ENCODE assay signal across 8 cellular contexts in the genomic region with DNA sequence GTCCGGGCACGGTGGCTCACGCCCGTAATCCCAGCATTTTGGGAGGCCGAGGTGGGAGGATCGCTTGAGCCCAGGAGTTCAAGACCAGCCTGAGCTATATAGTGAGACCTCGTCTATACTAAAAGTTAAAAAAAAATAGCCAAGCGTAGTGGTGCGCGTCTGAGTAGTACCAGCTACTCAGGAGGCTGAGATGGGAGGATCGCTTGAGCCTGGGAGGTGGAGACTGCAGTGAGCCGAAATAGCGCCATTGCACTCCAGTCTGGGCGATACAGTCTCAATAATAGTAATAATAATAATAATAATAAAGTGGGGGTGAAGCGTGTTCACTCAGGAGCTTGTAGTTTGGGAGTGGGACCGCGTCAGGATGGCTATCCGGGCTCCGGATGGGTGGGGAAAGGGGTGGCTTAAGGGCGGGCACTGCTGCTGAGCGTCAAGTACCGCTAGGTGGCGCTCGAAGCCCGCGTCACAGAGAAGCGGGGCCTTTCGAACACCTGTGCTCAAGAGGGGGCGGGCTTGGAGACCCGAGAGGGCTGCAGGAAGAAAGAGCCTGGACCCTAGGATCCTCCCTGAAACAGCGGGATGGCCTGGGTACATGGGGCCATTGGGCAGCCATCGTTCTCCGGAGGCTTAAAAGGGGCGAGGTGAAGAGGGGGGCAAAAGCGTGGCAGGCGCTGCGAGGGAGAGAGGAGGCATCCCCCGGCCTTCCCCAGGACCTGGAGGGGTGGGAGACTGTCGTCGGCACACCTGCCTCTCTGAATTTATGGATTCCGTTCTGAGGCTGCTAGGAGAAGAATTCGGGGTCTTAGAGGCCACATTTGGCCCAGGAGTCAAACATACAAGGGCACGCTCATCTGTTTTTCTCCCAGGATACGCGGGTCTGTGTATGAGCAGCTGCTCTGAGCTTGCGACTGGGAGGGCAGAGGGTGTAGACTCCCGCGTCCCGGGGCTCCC. TPM values are rescaled to one million over a fixed set of nuclear protein-coding genes. Genes with fewer than 3 reads are reported as not detected.
DNase-seq lines count a peak whose midpoint lies in the region; ATAC-seq, FAIRE-seq and TF ChIP-seq lines count a peak whose summit lies in the region.

No MANE protein-coding gene starts in this region.

- no peak overlapping the region for H3K4me3 ChIP-seq in fibroblast of the aortic adventitia (ENCODE audit: low read depth, low read length)
- peak overlapping the region in 1 of 4 donors; percentile 21 for H3K4me3 ChIP-seq in pancreas

- peak overlapping the region; percentile 83 for H3K4me3 Mint-ChIP-seq in type B pancreatic cell

- no peaks in the 10 kb centered on the region for H3K36me3 ChIP-seq in pancreas

- no peak overlapping the region for H3K27ac ChIP-seq in pancreas

- no peaks in the 10 kb centered on the region for H3K9me3 ChIP-seq in pancreas

- no peak overlapping the region for H3K27ac Mint-ChIP-seq in type B pancreatic cell

- peaks cover 2 to 66% (median 11%) of the 10 kb centered on the region in 4 donors for H3K27me3 ChIP-seq in pancreas

- no peaks in the 10 kb centered on the region for H3K9me3 Mint-ChIP-seq in type B pancreatic cell

- intact Hi-C loops in pancreas (cut with DNase I) = loop anchor here in 2 of 3 donors (5.0 to 10.0 kb wide), 3 partner anchors 353 to 570 kb away; a partner anchor contains a TSS

- TF ChIP-seq CTCF in fibroblast of the aortic adventitia (IDR thresholded peaks at IDR 0.05; ENCODE audit: insufficient read depth, low read length) (peak; percentile 85), pancreas (IDR thresholded peaks at IDR 0.05) (peak; percentile 73 to 85 (median 78)), type B pancreatic cell (conservative IDR thresholded peaks at IDR 0.05) (peak; percentile 98)

- peak; percentile 77 to 88 (median 82) for ATAC-seq in pancreas
- ATAC-seq in HG02973 (IDR thresholded peaks at IDR 0.05; ENCODE audit: unreplicated experiment) = no peak

- H3K27me3 Mint-ChIP-seq in type B pancreatic cell = peaks cover 94% of the 10 kb centered on the region

- peaks cover 0 to 15% (median 0%) of the 10 kb centered on the region in 3 donors for H3K4me1 ChIP-seq in pancreas

- no peaks in the 10 kb centered on the region for H3K36me3 Mint-ChIP-seq in type B pancreatic cell

- WGBS in pancreas, 2 donors = 11% methylated on average over 48 to 49 of the region's 49 CpGs

- FAIRE-seq in RCC 7860 (lab: Jason Lieb, UNC) (no peak), pancreas (lab: Jason Lieb, UNC) (no peak)

- DNase-seq in ELF-1 (ENCODE audit: low read depth, low spot score) = peak; percentile 93
- DNase-seq in HT-29 (ENCODE audit: low spot score) = peak; percentile 81
- peak; percentile 17 for DNase-seq in RCC 7860 (ENCODE audit: low spot score)
- DNase-seq in activated T-helper 1 cell treated with Interleukin-2 at 50 U/mL for 16 hours (ENCODE audit: low read depth) = peak; percentile 58
- peak; percentile 43 for DNase-seq in fibroblast of the aortic adventitia (ENCODE audit: low read depth)
- DNase-seq in pancreas = peak in 5 of 6 donors; percentile 32 to 91 (median 66)
- DNase-seq in type B pancreatic cell (ENCODE audit: extremely low spot score, unreplicated experiment) = no peak

- peaks cover 14% of the 10 kb centered on the region for H3K4me1 Mint-ChIP-seq in type B pancreatic cell (ENCODE audit: unreplicated experiment)

RNA-seq across cellular contexts. Expression of a gene that starts 14.5 kb away (rescaled TPM):
- not detected in 2 replicates for total RNA-seq in HT-29 (2014; rRNA removed; shearing (Covaris generic))
- 0.08 TPM in 1 of 2 replicates, not detected in the other for total RNA-seq in fibroblast of the aortic adventitia (ENCODE audit: low replicate concordance)
- total RNA-seq in pancreas = not detected
- not detected for polyA plus RNA-seq in pancreas
- total RNA-seq in type B pancreatic cell (ENCODE audit: low replicate concordance) = 4.7 TPM in 1 of 2 replicates, not detected in the other
